Comparison of ENCODE assay signal across 1 cellular context in genomic region chr9:110714314-110714713, GRCh38.
TF ChIP-seq lines count a peak whose summit lies in the region.

No MANE protein-coding gene starts in this region.

TF ChIP-seq in H1, 55 proteins besides CTCF, POLR2A, EP300 and RAD21:
- TF ChIP-seq SIRT6 (IDR thresholded peaks at IDR 0.05; ENCODE audit: low read length) (no peak), USF2 (IDR thresholded peaks at IDR 0.05; ENCODE audit: low read length) (no peak), CBX8 (IDR thresholded peaks at IDR 0.05; ENCODE audit: borderline replicate concordance, low read depth, low read length) (no peak), SRF (IDR thresholded peaks at IDR 0.05; ENCODE audit: low read depth, low read length) (no peak), SP2 (IDR thresholded peaks at IDR 0.05; ENCODE audit: low read length) (no peak), RFX5 (IDR thresholded peaks at IDR 0.05; ENCODE audit: borderline replicate concordance, low read depth, low read length) (no peak), SIN3A (conservative IDR thresholded peaks at IDR 0.05 in 1 of 2, IDR thresholded peaks at IDR 0.05 in 1 of 2; ENCODE audit: low read depth in 1 of 2, low read length in 2 of 2) (no peak), ASH2L (IDR thresholded peaks at IDR 0.05; ENCODE audit: low read length) (no peak), HDAC6 (IDR thresholded peaks at IDR 0.05; ENCODE audit: low read depth, low read length) (no peak), KDM5A (IDR thresholded peaks at IDR 0.05; ENCODE audit: low read length) (no peak), CHD2 (IDR thresholded peaks at IDR 0.05; ENCODE audit: low read length) (no peak), BACH1 (IDR thresholded peaks at IDR 0.05; ENCODE audit: low read length) (no peak)
